1 cellular context compared by ENCODE assay signal in genomic region chr7:22884911-22885823, GRCh38.
TF ChIP-seq lines count a peak whose summit lies in the region.

No MANE protein-coding gene starts in this region.

TF ChIP-seq in HepG2, 621 proteins besides CTCF, POLR2A, EP300 and RAD21 (continued from another document):
- TF ChIP-seq ZNF407 (CRISPR knock-in tag; IDR thresholded peaks at IDR 0.05; ENCODE audit: not compliant biosample characterization) = no peak
